ENCODE assay signal across 21 cellular contexts in genomic region chr3:154130540-154130939, GRCh38. TPM values are rescaled to one million over a fixed set of nuclear protein-coding genes. Genes with fewer than 3 reads are reported as not detected.
DNase-seq lines count a peak whose midpoint lies in the region; ATAC-seq and TF ChIP-seq lines count a peak whose summit lies in the region.
"Had no signal": no experiment of that assay in that cellular context is flagged by ENCODE, and none has a peak within 500 bp of the region (broad histone marks: within the 10 kb centered on the region; RNA-seq: fewer than 3 reads in every experiment).

No MANE protein-coding gene starts in this region.

- H3F3A ChIP-seq in GM23338 (replicated peaks; ENCODE audit: low read depth) (no peaks in the 10 kb centered on the region), smooth muscle cell (ENCODE audit: low read depth) (no peaks in the 10 kb centered on the region)

- peaks cover 5% of the 10 kb centered on the region for H4K20me1 ChIP-seq in GM23338 (replicated peaks; ENCODE audit: insufficient read depth)
- H4K20me1 ChIP-seq in smooth muscle cell (ENCODE audit: low read depth): no peaks in the 10 kb centered on the region

- peaks cover 25% of the 10 kb centered on the region for H3K4me1 Mint-ChIP-seq in GM23338

- peaks cover 2% of the 10 kb centered on the region for H3K27me3 Mint-ChIP-seq in GM23338 (ENCODE audit: insufficient read depth, low read depth, poor library complexity)

- no peak overlapping the region for H3K4me3 Mint-ChIP-seq in GM23338
- H3K4me3 Mint-ChIP-seq: CD8-positive, alpha-beta T cell had no signal

- DNase-seq in GM23338 (ENCODE audit: low spot score) (no peak), amniotic epithelial cell (ENCODE audit: low read depth) (peak; percentile 48), iris pigment epithelial cell (ENCODE audit: low read depth) (peak; percentile 11), renal cortical epithelial cell (ENCODE audit: low read depth) (peak; percentile 39), smooth muscle cell (lab: John Stamatoyannopoulos, UW; ENCODE audit: unreplicated experiment) (no peak), HPDE6-E6E7 (ENCODE audit: extremely low spot score) (no peak), NCI-H1105 treated with DMSO at 0.1 percent for 48 hours (lab: John Stamatoyannopoulos, UW) (no peak)
- DNase-seq: 8988T; AML-193; C1 segment of cervical spinal cord; CD8-positive, alpha-beta T cell; Kasumi-1; MG63; NCI-H1417 treated with DMSO at 0.1 percent for 48 hours; NCI-H187; NCI-H510A; NCI-H748 treated with DMSO at 0.1 percent for 48 hours; PC-9; SHP77 treated with DMSO at 0.1 percent for 48 hours had no signal

- H3K79me2 ChIP-seq in GM23338 (replicated peaks; ENCODE audit: insufficient read depth) (peaks cover 30% of the 10 kb centered on the region), smooth muscle cell (ENCODE audit: low read depth) (no peaks in the 10 kb centered on the region)

- H3K9me3 Mint-ChIP-seq in GM23338: no peaks in the 10 kb centered on the region
- H3K9me3 Mint-ChIP-seq: CD8-positive, alpha-beta T cell had no signal

- H3K27ac Mint-ChIP-seq in GM23338: peak overlapping the region; percentile 75
- H3K27ac Mint-ChIP-seq: CD8-positive, alpha-beta T cell had no signal

- H3K9me3 ChIP-seq in smooth muscle cell (replicated peaks; ENCODE audit: low read depth): no peaks in the 10 kb centered on the region
- H3K9me3 ChIP-seq: MG63 had no signal

- no peak overlapping the region for H3K9ac ChIP-seq in smooth muscle cell (ENCODE audit: low read depth)

- H3K4me2 ChIP-seq in GM23338 (no peak overlapping the region), smooth muscle cell (no peak overlapping the region)
- H3K4me2 ChIP-seq: PC-9 had no signal

- H3K36me3 ChIP-seq in GM23338 (ENCODE audit: insufficient read depth): no peaks in the 10 kb centered on the region
- H3K36me3 ChIP-seq in smooth muscle cell (ENCODE audit: low read depth): no peaks in the 10 kb centered on the region
- H3K36me3 ChIP-seq: MG63 had no signal

- H2AFZ ChIP-seq in GM23338: no peak overlapping the region
- no peak overlapping the region for H2AFZ ChIP-seq in smooth muscle cell (ENCODE audit: low read depth)
- H2AFZ ChIP-seq: PC-9 had no signal

- H3K9me2 ChIP-seq in GM23338 (ENCODE audit: insufficient read depth): no peaks in the 10 kb centered on the region

- H3K27me3 ChIP-seq in GM23338 (ENCODE audit: insufficient read depth) (no peaks in the 10 kb centered on the region), smooth muscle cell (ENCODE audit: low read depth) (no peaks in the 10 kb centered on the region)

- peaks cover 12% of the 10 kb centered on the region for H3K4me1 ChIP-seq in GM23338 (ENCODE audit: insufficient read depth)
- H3K4me1 ChIP-seq in smooth muscle cell (ENCODE audit: low read depth): no peaks in the 10 kb centered on the region

- H3K4me3 ChIP-seq in GM23338 (no peak overlapping the region), smooth muscle cell (no peak overlapping the region)
- H3K4me3 ChIP-seq: MG63, PC-9, SK-N-MC had no signal

- H3K36me3 Mint-ChIP-seq in GM23338 (ENCODE audit: low read depth): peaks cover 16% of the 10 kb centered on the region; the same call in 2 of the 3 replicates
- H3K36me3 Mint-ChIP-seq: CD8-positive, alpha-beta T cell had no signal

- 83% methylated on average over 3 of the region's 3 CpGs for WGBS in smooth muscle cell (ENCODE audit: low lambda C conversion rate)

- no peak overlapping the region for H3K27ac ChIP-seq in GM23338 (ENCODE audit: low read depth)
- H3K27ac ChIP-seq in smooth muscle cell (ENCODE audit: low read depth): no peak overlapping the region
- H3K27ac ChIP-seq: PC-9, RWPE1, SK-N-MC had no signal

- ATAC-seq in GM23338: no peak; the same call in 1 of the 3 replicates
- ATAC-seq: CD8-positive, alpha-beta T cell had no signal

- no peak for TF ChIP-seq CTCF in GM23338 (conservative IDR thresholded peaks at IDR 0.05; ENCODE audit: low read depth in 2 of 2)
- TF ChIP-seq CTCF in smooth muscle cell (IDR thresholded peaks at IDR 0.05; ENCODE audit: borderline replicate concordance, insufficient read depth, poor library complexity, severe bottlenecking): no peak

TF ChIP-seq in GM23338, 12 proteins besides CTCF, POLR2A, EP300 and RAD21 (continues in another document):
- TF ChIP-seq ZNF462 (CRISPR knock-in tag; IDR thresholded peaks at IDR 0.05) (no peak), STAT1 (IDR thresholded peaks at IDR 0.05; ENCODE audit: unreplicated experiment) (no peak), CREB1 (CRISPR knock-in tag; IDR thresholded peaks at IDR 0.05; ENCODE audit: low read depth) (no peak), ZNF114 (CRISPR knock-in tag; IDR thresholded peaks at IDR 0.05) (no peak), ZNF331 (CRISPR knock-in tag; IDR thresholded peaks at IDR 0.05; ENCODE audit: low read depth) (no peak)

RNA-seq across cellular contexts. Expression of gene ARHGEF26, which starts 9.3 kb away (rescaled TPM):
- 16.9 and 17.3 TPM in 2 replicates for total RNA-seq in GM23338 (2014; rRNA removed; shearing (Covaris generic))
- polyA plus RNA-seq in GM23338 (2016; fragmentation: Nextera tagmentation; extraction: Ambion mirVana) (7.3 and 9.4 TPM in 2 replicates), smooth muscle cell (0.07 and 0.83 TPM in 2 replicates)
- total RNA-seq in renal cortical epithelial cell (under 0.01 and 0.80 TPM in 2 replicates), smooth muscle cell (0.63 and 1.4 TPM in 2 replicates)

Comparison
In these comparisons a context has a peak if more than half of its experiments do, and no peak if none do; other contexts are left out.
1. DNase-seq: peak in amniotic epithelial cell (single experiment), iris pigment epithelial cell (single experiment) and renal cortical epithelial cell (single experiment); none in GM23338 (single experiment), smooth muscle cell (single experiment), HPDE6-E6E7 (single experiment) and NCI-H1105 treated with DMSO at 0.1 percent for 48 hours (single experiment).